1 cellular context compared by ENCODE assay signal in the genomic region with DNA sequence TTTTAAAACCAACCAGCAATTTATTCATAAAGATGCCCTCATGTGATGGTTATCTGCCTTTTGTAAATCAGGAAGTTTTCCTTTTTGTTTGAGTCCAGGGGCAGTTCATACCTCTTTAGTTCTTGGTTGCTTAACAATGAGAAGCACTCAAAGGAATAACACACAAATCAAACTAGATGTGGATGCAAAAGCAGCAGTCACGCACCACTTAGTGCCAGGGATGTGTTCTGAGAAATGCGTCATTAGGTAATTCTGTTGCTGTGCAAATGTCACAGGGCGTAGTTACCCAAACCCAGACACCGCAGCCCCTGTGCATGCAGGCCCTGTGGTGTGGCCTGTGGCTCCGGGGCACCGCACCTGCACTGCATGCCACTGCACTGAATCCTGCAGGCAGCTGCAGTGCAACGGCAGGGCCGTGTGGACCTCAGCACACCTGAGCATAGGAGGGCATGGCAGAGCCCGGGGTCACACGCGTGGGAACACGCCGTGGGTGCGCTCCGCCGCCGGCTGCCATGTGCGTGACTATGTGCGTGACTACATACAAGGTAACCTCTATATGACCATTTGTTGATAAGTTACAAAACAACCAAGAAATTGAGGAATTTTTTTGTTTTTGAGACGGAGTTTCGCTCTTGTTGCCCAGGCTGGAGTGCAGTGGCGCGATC.
TF ChIP-seq lines count a peak whose summit lies in the region.

No MANE protein-coding gene starts in this region.

TF ChIP-seq in HepG2, 621 proteins besides CTCF, POLR2A, EP300 and RAD21:
- TF ChIP-seq KAT2B (IDR thresholded peaks at IDR 0.05; ENCODE audit: borderline replicate concordance, low read depth, low read length) (no peak), AGO2 (optimal IDR thresholded peaks at IDR 0.05; ENCODE audit: low read depth, low read length) (peak; percentile 35)
